ENCODE assay signal across 1 cellular context in the genomic region with DNA sequence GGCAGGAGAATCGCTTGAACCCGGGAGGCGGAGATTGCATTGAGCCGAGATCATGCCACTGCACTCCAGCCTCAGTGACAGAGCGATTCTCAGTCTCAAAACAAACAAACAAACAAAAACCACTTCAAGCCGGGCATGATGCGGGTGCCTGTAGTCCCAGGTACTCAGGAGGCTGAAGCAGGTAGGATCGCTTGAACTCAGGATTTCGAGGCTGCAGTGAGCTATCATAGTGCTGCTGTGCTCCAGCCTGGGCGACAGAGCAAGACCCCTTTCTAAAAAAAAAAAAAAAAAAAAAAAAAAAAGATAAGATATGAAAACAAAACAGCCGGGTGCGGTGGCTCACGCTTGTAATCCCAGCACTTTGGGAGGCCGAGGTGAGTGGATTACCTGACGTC.
TF ChIP-seq lines count a peak whose summit lies in the region.

No MANE protein-coding gene starts in this region.

TF ChIP-seq in K562, 482 proteins besides CTCF, POLR2A, EP300 and RAD21:
- no peak for TF ChIP-seq SMAD1 (IDR thresholded peaks at IDR 0.05; ENCODE audit: low read depth, low read length, partially characterized antibody)
- TF ChIP-seq, protein P1, sequence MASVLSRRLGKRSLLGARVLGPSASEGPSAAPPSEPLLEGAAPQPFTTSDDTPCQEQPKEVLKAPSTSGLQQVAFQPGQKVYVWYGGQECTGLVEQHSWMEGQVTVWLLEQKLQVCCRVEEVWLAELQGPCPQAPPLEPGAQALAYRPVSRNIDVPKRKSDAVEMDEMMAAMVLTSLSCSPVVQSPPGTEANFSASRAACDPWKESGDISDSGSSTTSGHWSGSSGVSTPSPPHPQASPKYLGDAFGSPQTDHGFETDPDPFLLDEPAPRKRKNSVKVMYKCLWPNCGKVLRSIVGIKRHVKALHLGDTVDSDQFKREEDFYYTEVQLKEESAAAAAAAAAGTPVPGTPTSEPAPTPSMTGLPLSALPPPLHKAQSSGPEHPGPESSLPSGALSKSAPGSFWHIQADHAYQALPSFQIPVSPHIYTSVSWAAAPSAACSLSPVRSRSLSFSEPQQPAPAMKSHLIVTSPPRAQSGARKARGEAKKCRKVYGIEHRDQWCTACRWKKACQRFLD (CRISPR knock-in tag; IDR thresholded peaks at IDR 0.05): no peak
- no peak for TF ChIP-seq THRA (IDR thresholded peaks at IDR 0.05)
- no peak for TF ChIP-seq BRD4 (IDR thresholded peaks at IDR 0.05)
- TF ChIP-seq ZNF384 (IDR thresholded peaks at IDR 0.05; ENCODE audit: low read depth, low read length): peak; percentile 66
- TF ChIP-seq, protein P2, sequence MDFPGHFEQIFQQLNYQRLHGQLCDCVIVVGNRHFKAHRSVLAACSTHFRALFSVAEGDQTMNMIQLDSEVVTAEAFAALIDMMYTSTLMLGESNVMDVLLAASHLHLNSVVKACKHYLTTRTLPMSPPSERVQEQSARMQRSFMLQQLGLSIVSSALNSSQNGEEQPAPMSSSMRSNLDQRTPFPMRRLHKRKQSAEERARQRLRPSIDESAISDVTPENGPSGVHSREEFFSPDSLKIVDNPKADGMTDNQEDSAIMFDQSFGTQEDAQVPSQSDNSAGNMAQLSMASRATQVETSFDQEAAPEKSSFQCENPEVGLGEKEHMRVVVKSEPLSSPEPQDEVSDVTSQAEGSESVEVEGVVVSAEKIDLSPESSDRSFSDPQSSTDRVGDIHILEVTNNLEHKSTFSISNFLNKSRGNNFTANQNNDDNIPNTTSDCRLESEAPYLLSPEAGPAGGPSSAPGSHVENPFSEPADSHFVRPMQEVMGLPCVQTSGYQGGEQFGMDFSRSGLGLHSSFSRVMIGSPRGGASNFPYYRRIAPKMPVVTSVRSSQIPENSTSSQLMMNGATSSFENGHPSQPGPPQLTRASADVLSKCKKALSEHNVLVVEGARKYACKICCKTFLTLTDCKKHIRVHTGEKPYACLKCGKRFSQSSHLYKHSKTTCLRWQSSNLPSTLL (IDR thresholded peaks at IDR 0.05): no peak
- no peak for TF ChIP-seq THAP7 (CRISPR knock-in tag; IDR thresholded peaks at IDR 0.05)
- TF ChIP-seq ELF4 (CRISPR knock-in tag; IDR thresholded peaks at IDR 0.05): no peak
